1 cellular context compared by ENCODE assay signal in the genomic region with DNA sequence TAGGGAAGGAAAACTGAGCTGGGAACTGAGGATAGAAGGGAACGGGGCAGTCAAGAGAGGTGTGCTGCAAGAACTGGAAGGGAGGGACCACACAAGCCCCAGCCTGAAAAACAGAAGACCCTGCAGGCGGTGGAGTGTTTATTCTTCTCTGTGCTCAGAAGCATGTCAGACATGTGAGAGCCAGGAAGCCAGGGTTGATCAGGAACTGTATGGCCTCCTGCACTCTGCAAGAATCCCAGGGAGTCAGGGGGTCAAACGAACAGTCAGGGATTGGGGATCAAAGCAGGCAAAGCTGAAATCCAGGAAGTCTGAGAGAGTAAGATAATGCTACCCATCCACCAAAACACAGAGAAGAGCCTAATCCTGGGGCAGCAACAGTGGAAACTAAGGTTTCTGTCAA.
TF ChIP-seq lines count a peak whose summit lies in the region.

No MANE protein-coding gene starts in this region.

TF ChIP-seq in H1, 55 proteins besides CTCF, POLR2A, EP300 and RAD21:
- TF ChIP-seq POU5F1 (IDR thresholded peaks at IDR 0.05; ENCODE audit: low read depth, low read length) (no peak), TBP (IDR thresholded peaks at IDR 0.05; ENCODE audit: low read depth, low read length) (no peak), YY1 (IDR thresholded peaks at IDR 0.05; ENCODE audit: low read depth, low read length) (no peak), CHD1 (IDR thresholded peaks at IDR 0.05; ENCODE audit: low read depth, low read length) (no peak), CBX8 (IDR thresholded peaks at IDR 0.05; ENCODE audit: borderline replicate concordance, low read depth, low read length) (no peak), TCF12 (IDR thresholded peaks at IDR 0.05; ENCODE audit: low read depth, low read length) (no peak), SRF (IDR thresholded peaks at IDR 0.05; ENCODE audit: low read depth, low read length) (no peak), RXRA (IDR thresholded peaks at IDR 0.05; ENCODE audit: insufficient read depth, low read depth, low read length) (no peak), FOSL1 (IDR thresholded peaks at IDR 0.05; ENCODE audit: insufficient read depth, low read depth, low read length) (no peak), POLR2AphosphoS5 (IDR thresholded peaks at IDR 0.05; ENCODE audit: low read depth, low read length) (no peak), RFX5 (IDR thresholded peaks at IDR 0.05; ENCODE audit: borderline replicate concordance, low read depth, low read length) (no peak), PHF8 (conservative IDR thresholded peaks at IDR 0.05; ENCODE audit: low read depth, low read length) (no peak), SP1 (IDR thresholded peaks at IDR 0.05; ENCODE audit: low read depth, low read length) (no peak), SAP30 (IDR thresholded peaks at IDR 0.05; ENCODE audit: insufficient read depth, insufficient replicate concordance, low read length) (no peak), BCL11A (IDR thresholded peaks at IDR 0.05; ENCODE audit: low read depth in 2 of 2, low read length in 2 of 2) (no peak), SIN3A (conservative IDR thresholded peaks at IDR 0.05 in 1 of 2, IDR thresholded peaks at IDR 0.05 in 1 of 2; ENCODE audit: low read depth in 1 of 2, low read length in 2 of 2) (no peak), HDAC2 (IDR thresholded peaks at IDR 0.05; ENCODE audit: borderline replicate concordance in 1 of 2, low read depth in 2 of 2, low read length in 2 of 2) (no peak)
- TF ChIP-seq, protein P1, sequence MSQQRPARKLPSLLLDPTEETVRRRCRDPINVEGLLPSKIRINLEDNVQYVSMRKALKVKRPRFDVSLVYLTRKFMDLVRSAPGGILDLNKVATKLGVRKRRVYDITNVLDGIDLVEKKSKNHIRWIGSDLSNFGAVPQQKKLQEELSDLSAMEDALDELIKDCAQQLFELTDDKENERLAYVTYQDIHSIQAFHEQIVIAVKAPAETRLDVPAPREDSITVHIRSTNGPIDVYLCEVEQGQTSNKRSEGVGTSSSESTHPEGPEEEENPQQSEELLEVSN (IDR thresholded peaks at IDR 0.05): no peak
- TF ChIP-seq, protein P2, sequence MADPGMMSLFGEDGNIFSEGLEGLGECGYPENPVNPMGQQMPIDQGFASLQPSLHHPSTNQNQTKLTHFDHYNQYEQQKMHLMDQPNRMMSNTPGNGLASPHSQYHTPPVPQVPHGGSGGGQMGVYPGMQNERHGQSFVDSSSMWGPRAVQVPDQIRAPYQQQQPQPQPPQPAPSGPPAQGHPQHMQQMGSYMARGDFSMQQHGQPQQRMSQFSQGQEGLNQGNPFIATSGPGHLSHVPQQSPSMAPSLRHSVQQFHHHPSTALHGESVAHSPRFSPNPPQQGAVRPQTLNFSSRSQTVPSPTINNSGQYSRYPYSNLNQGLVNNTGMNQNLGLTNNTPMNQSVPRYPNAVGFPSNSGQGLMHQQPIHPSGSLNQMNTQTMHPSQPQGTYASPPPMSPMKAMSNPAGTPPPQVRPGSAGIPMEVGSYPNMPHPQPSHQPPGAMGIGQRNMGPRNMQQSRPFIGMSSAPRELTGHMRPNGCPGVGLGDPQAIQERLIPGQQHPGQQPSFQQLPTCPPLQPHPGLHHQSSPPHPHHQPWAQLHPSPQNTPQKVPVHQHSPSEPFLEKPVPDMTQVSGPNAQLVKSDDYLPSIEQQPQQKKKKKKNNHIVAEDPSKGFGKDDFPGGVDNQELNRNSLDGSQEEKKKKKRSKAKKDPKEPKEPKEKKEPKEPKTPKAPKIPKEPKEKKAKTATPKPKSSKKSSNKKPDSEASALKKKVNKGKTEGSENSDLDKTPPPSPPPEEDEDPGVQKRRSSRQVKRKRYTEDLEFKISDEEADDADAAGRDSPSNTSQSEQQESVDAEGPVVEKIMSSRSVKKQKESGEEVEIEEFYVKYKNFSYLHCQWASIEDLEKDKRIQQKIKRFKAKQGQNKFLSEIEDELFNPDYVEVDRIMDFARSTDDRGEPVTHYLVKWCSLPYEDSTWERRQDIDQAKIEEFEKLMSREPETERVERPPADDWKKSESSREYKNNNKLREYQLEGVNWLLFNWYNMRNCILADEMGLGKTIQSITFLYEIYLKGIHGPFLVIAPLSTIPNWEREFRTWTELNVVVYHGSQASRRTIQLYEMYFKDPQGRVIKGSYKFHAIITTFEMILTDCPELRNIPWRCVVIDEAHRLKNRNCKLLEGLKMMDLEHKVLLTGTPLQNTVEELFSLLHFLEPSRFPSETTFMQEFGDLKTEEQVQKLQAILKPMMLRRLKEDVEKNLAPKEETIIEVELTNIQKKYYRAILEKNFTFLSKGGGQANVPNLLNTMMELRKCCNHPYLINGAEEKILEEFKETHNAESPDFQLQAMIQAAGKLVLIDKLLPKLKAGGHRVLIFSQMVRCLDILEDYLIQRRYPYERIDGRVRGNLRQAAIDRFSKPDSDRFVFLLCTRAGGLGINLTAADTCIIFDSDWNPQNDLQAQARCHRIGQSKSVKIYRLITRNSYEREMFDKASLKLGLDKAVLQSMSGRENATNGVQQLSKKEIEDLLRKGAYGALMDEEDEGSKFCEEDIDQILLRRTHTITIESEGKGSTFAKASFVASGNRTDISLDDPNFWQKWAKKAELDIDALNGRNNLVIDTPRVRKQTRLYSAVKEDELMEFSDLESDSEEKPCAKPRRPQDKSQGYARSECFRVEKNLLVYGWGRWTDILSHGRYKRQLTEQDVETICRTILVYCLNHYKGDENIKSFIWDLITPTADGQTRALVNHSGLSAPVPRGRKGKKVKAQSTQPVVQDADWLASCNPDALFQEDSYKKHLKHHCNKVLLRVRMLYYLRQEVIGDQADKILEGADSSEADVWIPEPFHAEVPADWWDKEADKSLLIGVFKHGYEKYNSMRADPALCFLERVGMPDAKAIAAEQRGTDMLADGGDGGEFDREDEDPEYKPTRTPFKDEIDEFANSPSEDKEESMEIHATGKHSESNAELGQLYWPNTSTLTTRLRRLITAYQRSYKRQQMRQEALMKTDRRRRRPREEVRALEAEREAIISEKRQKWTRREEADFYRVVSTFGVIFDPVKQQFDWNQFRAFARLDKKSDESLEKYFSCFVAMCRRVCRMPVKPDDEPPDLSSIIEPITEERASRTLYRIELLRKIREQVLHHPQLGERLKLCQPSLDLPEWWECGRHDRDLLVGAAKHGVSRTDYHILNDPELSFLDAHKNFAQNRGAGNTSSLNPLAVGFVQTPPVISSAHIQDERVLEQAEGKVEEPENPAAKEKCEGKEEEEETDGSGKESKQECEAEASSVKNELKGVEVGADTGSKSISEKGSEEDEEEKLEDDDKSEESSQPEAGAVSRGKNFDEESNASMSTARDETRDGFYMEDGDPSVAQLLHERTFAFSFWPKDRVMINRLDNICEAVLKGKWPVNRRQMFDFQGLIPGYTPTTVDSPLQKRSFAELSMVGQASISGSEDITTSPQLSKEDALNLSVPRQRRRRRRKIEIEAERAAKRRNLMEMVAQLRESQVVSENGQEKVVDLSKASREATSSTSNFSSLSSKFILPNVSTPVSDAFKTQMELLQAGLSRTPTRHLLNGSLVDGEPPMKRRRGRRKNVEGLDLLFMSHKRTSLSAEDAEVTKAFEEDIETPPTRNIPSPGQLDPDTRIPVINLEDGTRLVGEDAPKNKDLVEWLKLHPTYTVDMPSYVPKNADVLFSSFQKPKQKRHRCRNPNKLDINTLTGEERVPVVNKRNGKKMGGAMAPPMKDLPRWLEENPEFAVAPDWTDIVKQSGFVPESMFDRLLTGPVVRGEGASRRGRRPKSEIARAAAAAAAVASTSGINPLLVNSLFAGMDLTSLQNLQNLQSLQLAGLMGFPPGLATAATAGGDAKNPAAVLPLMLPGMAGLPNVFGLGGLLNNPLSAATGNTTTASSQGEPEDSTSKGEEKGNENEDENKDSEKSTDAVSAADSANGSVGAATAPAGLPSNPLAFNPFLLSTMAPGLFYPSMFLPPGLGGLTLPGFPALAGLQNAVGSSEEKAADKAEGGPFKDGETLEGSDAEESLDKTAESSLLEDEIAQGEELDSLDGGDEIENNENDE (IDR thresholded peaks at IDR 0.05; ENCODE audit: insufficient replicate concordance, low read length): no peak
- TF ChIP-seq, protein P3, sequence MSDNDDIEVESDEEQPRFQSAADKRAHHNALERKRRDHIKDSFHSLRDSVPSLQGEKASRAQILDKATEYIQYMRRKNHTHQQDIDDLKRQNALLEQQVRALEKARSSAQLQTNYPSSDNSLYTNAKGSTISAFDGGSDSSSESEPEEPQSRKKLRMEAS (IDR thresholded peaks at IDR 0.05): no peak
